In the genomic region with DNA sequence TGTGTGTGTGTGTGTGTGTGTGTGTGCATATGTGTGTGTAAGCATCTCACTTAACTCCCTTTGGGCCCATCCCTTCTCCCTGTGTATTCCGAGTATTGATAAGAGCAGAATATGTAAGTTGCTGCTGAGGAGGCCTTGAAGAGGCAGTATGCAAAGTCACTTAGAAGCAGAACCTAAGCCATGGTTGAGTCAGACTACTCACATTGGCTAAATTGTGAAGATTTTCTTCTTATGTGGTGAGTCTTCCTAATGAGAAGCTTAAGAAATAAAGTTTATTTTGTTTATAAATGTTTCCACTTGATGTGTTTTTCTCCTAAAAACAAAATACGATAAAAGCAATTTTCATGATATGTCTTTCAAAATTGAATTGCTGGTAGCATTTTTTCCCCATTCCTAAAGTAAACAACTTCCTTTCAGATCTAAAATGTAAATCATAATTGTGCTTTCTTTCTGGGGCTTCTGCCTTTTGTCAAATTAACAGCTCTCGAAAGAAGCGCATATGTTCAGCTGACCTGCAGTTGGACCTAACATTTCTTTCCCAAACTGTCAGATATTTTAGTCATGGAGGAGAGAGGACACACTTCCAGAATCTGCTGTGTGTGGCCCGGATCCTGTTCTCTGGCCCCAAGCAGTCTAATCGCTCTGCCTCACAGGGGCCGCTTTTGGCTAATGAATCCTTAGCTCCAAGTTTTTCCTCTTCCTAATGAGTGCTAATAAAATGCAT, we compare ENCODE assay signal across 2 cellular contexts.
TF ChIP-seq lines count a peak whose summit lies in the region.

No MANE protein-coding gene starts in this region.

TF ChIP-seq in liver, 16 proteins besides CTCF, POLR2A, EP300 and RAD21:
- TF ChIP-seq, protein P1, sequence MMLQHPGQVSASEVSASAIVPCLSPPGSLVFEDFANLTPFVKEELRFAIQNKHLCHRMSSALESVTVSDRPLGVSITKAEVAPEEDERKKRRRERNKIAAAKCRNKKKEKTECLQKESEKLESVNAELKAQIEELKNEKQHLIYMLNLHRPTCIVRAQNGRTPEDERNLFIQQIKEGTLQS (IDR thresholded peaks at IDR 0.05) = no peak
- peak in 1 of 2 donors; percentile 16 for TF ChIP-seq RXRA (IDR thresholded peaks at IDR 0.05)
- TF ChIP-seq NR2F2 (IDR thresholded peaks at IDR 0.05) = peak; percentile 66
- TF ChIP-seq EGR1 (IDR thresholded peaks at IDR 0.05; ENCODE audit: low read depth in 2 of 2) = no peak
TF ChIP-seq in liver: peak in this region for 2.

TF ChIP-seq in HepG2, 621 proteins besides CTCF, POLR2A, EP300 and RAD21:
- TF ChIP-seq NFIB (CRISPR knock-in tag; IDR thresholded peaks at IDR 0.05; ENCODE audit: borderline replicate concordance) (no peak), RFXANK (CRISPR knock-in tag; IDR thresholded peaks at IDR 0.05) (no peak), HNRNPLL (IDR thresholded peaks at IDR 0.05; ENCODE audit: low read depth, low read length, poor library complexity, severe bottlenecking) (no peak), ZMYM4 (CRISPR knock-in tag; IDR thresholded peaks at IDR 0.05) (no peak), HHEX (CRISPR knock-in tag; IDR thresholded peaks at IDR 0.05) (no peak), ARHGAP35 (CRISPR knock-in tag; IDR thresholded peaks at IDR 0.05; ENCODE audit: borderline replicate concordance) (no peak), ZNF136 (CRISPR knock-in tag; IDR thresholded peaks at IDR 0.05; ENCODE audit: low read depth) (no peak), SMC3 (IDR thresholded peaks at IDR 0.05; ENCODE audit: low read length) (no peak), ZEB1 (IDR thresholded peaks at IDR 0.05; ENCODE audit: insufficient replicate concordance, low read depth) (no peak), JUND (CRISPR knock-in tag; IDR thresholded peaks at IDR 0.05) (no peak)
- TF ChIP-seq, protein P2, sequence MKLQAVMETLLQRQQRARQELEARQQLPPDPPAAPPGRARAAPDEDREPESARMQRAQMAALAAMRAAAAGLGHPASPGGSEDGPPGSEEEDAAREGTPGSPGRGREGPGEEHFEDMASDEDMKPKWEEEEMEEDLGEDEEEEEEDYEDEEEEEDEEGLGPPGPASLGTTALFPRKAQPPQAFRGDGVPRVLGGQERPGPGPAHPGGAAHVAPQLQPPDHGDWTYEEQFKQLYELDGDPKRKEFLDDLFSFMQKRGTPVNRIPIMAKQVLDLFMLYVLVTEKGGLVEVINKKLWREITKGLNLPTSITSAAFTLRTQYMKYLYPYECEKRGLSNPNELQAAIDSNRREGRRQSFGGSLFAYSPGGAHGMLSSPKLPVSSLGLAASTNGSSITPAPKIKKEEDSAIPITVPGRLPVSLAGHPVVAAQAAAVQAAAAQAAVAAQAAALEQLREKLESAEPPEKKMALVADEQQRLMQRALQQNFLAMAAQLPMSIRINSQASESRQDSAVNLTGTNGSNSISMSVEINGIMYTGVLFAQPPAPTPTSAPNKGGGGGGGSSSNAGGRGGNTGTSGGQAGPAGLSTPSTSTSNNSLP (IDR thresholded peaks at IDR 0.05; ENCODE audit: low read depth, low read length) = no peak
- TF ChIP-seq, protein P3, sequence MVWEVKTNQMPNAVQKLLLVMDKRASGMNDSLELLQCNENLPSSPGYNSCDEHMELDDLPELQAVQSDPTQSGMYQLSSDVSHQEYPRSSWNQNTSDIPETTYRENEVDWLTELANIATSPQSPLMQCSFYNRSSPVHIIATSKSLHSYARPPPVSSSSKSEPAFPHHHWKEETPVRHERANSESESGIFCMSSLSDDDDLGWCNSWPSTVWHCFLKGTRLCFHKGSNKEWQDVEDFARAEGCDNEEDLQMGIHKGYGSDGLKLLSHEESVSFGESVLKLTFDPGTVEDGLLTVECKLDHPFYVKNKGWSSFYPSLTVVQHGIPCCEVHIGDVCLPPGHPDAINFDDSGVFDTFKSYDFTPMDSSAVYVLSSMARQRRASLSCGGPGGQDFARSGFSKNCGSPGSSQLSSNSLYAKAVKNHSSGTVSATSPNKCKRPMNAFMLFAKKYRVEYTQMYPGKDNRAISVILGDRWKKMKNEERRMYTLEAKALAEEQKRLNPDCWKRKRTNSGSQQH (CRISPR knock-in tag; IDR thresholded peaks at IDR 0.05; ENCODE audit: low read depth) = no peak
- TF ChIP-seq, protein P4, sequence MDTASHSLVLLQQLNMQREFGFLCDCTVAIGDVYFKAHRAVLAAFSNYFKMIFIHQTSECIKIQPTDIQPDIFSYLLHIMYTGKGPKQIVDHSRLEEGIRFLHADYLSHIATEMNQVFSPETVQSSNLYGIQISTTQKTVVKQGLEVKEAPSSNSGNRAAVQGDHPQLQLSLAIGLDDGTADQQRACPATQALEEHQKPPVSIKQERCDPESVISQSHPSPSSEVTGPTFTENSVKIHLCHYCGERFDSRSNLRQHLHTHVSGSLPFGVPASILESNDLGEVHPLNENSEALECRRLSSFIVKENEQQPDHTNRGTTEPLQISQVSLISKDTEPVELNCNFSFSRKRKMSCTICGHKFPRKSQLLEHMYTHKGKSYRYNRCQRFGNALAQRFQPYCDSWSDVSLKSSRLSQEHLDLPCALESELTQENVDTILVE (CRISPR knock-in tag; IDR thresholded peaks at IDR 0.05) = no peak
- TF ChIP-seq, protein P5, sequence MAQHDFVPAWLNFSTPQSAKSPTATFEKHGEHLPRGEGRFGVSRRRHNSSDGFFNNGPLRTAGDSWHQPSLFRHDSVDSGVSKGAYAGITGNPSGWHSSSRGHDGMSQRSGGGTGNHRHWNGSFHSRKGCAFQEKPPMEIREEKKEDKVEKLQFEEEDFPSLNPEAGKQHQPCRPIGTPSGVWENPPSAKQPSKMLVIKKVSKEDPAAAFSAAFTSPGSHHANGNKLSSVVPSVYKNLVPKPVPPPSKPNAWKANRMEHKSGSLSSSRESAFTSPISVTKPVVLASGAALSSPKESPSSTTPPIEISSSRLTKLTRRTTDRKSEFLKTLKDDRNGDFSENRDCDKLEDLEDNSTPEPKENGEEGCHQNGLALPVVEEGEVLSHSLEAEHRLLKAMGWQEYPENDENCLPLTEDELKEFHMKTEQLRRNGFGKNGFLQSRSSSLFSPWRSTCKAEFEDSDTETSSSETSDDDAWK (CRISPR knock-in tag; IDR thresholded peaks at IDR 0.05) = no peak
